Comparison of ENCODE assay signal across 24 cellular contexts in the genomic region with DNA sequence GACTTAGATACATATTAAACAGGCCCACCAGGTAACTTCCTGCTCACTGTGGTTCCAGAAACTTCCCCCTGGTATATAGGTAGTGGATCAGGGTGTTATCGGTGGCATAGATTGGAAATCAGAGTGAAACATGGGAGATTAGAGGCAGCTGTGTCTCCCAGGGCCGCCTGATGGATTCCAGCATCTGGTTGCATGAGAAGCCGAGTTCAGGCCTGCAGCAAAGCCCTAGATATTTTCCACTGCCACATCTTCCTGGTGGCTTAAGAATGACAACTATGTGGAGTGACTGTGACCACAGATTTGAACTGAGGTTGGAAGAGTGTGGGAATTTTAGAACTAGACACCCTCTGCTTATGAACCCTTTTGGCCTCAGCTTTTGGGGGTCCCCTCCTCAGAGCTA.
DNase-seq lines count a peak whose midpoint lies in the region.
"Had no signal": no experiment of that assay in that cellular context is flagged by ENCODE, and none has a peak within 500 bp of the region (broad histone marks: within the 10 kb centered on the region; RNA-seq: fewer than 3 reads in every experiment).

No MANE protein-coding gene starts in this region.

- peak; percentile 77 for DNase-seq in AG08395 (ENCODE audit: low spot score)
- DNase-seq in EL: peak; percentile 21
- DNase-seq in RPMI7951 (ENCODE audit: low read depth): peak; percentile 16
- peak; percentile 57 for DNase-seq in hepatic stellate cell (ENCODE audit: low spot score)
- no peak for DNase-seq in NCI-H187 treated with DMSO at 0.1 percent for 48 hours (lab: John Stamatoyannopoulos, UW)
- DNase-seq in NCI-H524 treated with DMSO at 0.1 percent for 48 hours (lab: John Stamatoyannopoulos, UW): no peak
- no peak for DNase-seq in activated effector memory CD4-positive, alpha-beta T cell treated with Interleukin-2 at 50 U/mL for 16 hours
- no peak for DNase-seq in germinal center (ENCODE audit: low spot score)
- DNase-seq: 8988T; ACHN; C1 segment of cervical spinal cord; CD4-positive, alpha-beta memory T cell; COR-L47; GM23248; HCEC 1CT; KBM-7; MG63; NCI-H1105 treated with DMSO at 0.1 percent for 48 hours; NCI-H146; NCI-H2029 treated with DMSO at 0.1 percent for 48 hours; NCI-H446 treated with DMSO at 0.1 percent for 48 hours; NCI-H526 treated with DMSO at 0.1 percent for 48 hours; PC-9; SHP77 had no signal

Comparison
In these comparisons a context has a peak if more than half of its experiments do, and no peak if none do; other contexts are left out.
1. DNase-seq: peak in AG08395 (single experiment), EL (single experiment), RPMI7951 (single experiment) and hepatic stellate cell (single experiment); none in NCI-H187 treated with DMSO at 0.1 percent for 48 hours (single experiment), NCI-H524 treated with DMSO at 0.1 percent for 48 hours (single experiment), activated effector memory CD4-positive, alpha-beta T cell treated with Interleukin-2 at 50 U/mL for 16 hours (single experiment) and germinal center (single experiment).